In the genomic region with DNA sequence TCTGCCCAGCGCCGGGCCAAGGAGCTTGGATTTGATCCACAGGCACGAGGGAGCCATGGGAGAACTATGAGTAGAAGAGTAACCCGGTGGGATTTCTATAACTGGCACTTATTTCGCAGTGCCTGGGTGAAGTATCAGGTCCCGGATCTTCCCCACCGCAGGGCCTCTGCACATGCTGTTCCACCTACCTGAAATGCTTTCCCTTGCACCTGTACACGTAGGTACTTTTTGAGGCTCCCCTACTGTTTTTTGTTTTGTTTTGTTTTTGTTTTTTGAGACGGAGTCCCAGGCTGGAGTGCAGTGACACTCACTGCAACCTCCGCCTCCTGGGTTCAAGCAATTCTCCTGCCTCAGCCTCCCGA, we compare ENCODE assay signal across 8 cellular contexts. TPM values are rescaled to one million over a fixed set of nuclear protein-coding genes. Genes with fewer than 3 reads are reported as not detected.
DNase-seq lines count a peak whose midpoint lies in the region; ATAC-seq and TF ChIP-seq lines count a peak whose summit lies in the region.

No MANE protein-coding gene starts in this region.

- no peaks in the 10 kb centered on the region for H3K36me3 ChIP-seq in CD4-positive, CD25-positive, alpha-beta regulatory T cell (ENCODE audit: control insufficient read depth, insufficient read depth, low read length)
- H3K36me3 ChIP-seq in Karpas-422 (ENCODE audit: insufficient read depth, low read length) (no peaks in the 10 kb centered on the region), osteoblast (ENCODE audit: insufficient read depth, low read length) (no peaks in the 10 kb centered on the region)

- TF ChIP-seq CTCF in coronary artery (IDR thresholded peaks at IDR 0.05), result no peak
- no peak for TF ChIP-seq CTCF in osteoblast (IDR thresholded peaks at IDR 0.05; ENCODE audit: extremely low read depth, low read depth, low read length)

- H3K9me3 ChIP-seq in CD4-positive, CD25-positive, alpha-beta regulatory T cell (ENCODE audit: control insufficient read depth in 2 of 2, low read length in 2 of 2), result no peaks in the 10 kb centered on the region
- H3K9me3 ChIP-seq in Karpas-422 (ENCODE audit: low read length) (no peaks in the 10 kb centered on the region), osteoblast (ENCODE audit: low read depth, low read length) (no peaks in the 10 kb centered on the region)

- no peak for ATAC-seq in CD4-positive, CD25-positive, alpha-beta regulatory T cell (ENCODE audit: low read depth in 2 of 2)
- ATAC-seq in HG02763 (IDR thresholded peaks at IDR 0.05; ENCODE audit: unreplicated experiment), result no peak

- peaks cover 0 to 4% (median 0%) of the 10 kb centered on the region in 7 donors for H3K9me3 Mint-ChIP-seq in CD4-positive, CD25-positive, alpha-beta regulatory T cell

- H3K27ac ChIP-seq in CD4-positive, CD25-positive, alpha-beta regulatory T cell (ENCODE audit: insufficient read depth, low read length, poor library complexity, severe bottlenecking), result no peak overlapping the region
- H3K27ac ChIP-seq in Karpas-422 (ENCODE audit: low read length), result no peak overlapping the region
- peak overlapping the region; percentile 14 to 33 for H3K27ac ChIP-seq in coronary artery
- H3K27ac ChIP-seq in osteoblast (ENCODE audit: low read depth, low read length), result no peak overlapping the region

- H3K27ac Mint-ChIP-seq in CD4-positive, CD25-positive, alpha-beta regulatory T cell, result peak overlapping the region in 1 of 3 donors; percentile 42

- H3K9me2 ChIP-seq in Karpas-422 (replicated peaks; ENCODE audit: insufficient read depth, low read length), result no peaks in the 10 kb centered on the region

- H3K9ac ChIP-seq in Karpas-422 (ENCODE audit: low read length), result no peak overlapping the region

- peaks cover 37% of the 10 kb centered on the region for H3K27me3 Mint-ChIP-seq in CD4-positive, CD25-positive, alpha-beta regulatory T cell

- H3K4me1 ChIP-seq in CD4-positive, CD25-positive, alpha-beta regulatory T cell (ENCODE audit: control insufficient read depth, insufficient read depth, low read length, poor library complexity, severe bottlenecking), result peaks cover 17% of the 10 kb centered on the region
- H3K4me1 ChIP-seq in Karpas-422 (ENCODE audit: low read length) (peaks cover 6% of the 10 kb centered on the region), osteoblast (ENCODE audit: insufficient read depth, low read length) (peaks cover 7% of the 10 kb centered on the region)

- no peak for DNase-seq in CD4-positive, CD25-positive, alpha-beta regulatory T cell
- no peak for DNase-seq in Karpas-422
- no peak for DNase-seq in coronary artery (ENCODE audit: low spot score)
- DNase-seq in osteoblast (ENCODE audit: insufficient read length, low spot score, missing footprints), result peak; percentile 25
- no peak for DNase-seq in activated CD4-positive, CD25-positive, alpha-beta regulatory T cell (lab: John Stamatoyannopoulos, UW)
- no peak for DNase-seq in D341Med (ENCODE audit: low spot score)
- DNase-seq in COLO668 (lab: John Stamatoyannopoulos, UW; ENCODE audit: unreplicated experiment), result no peak

- H4K20me1 ChIP-seq in Karpas-422 (ENCODE audit: insufficient read depth, low read depth, low read length) (no peaks in the 10 kb centered on the region), osteoblast (ENCODE audit: insufficient read depth, low read length) (no peaks in the 10 kb centered on the region)

- H2AFZ ChIP-seq in Karpas-422 (ENCODE audit: low read length), result no peak overlapping the region
- no peak overlapping the region for H2AFZ ChIP-seq in osteoblast (ENCODE audit: low read length)

- H3K4me3 Mint-ChIP-seq in CD4-positive, CD25-positive, alpha-beta regulatory T cell, result peak overlapping the region; percentile 78 to 93 (median 87)

- H3K36me3 Mint-ChIP-seq in CD4-positive, CD25-positive, alpha-beta regulatory T cell, result peaks cover 3% of the 10 kb centered on the region

- H3K4me3 ChIP-seq in CD4-positive, CD25-positive, alpha-beta regulatory T cell (ENCODE audit: low read depth, low read length), result peak overlapping the region; percentile 37
- H3K4me3 ChIP-seq in Karpas-422 (ENCODE audit: low read length) (no peak overlapping the region), coronary artery (peak overlapping the region; percentile 76), osteoblast (ENCODE audit: insufficient read depth, low read length) (peak overlapping the region; percentile 43)

- no peaks in the 10 kb centered on the region for H3K27me3 ChIP-seq in CD4-positive, CD25-positive, alpha-beta regulatory T cell (ENCODE audit: control insufficient read depth, insufficient read depth, low read length)
- H3K27me3 ChIP-seq in Karpas-422 (ENCODE audit: low read length) (no peaks in the 10 kb centered on the region), osteoblast (ENCODE audit: insufficient read depth, low read length) (peaks cover 33% of the 10 kb centered on the region)

- no peaks in the 10 kb centered on the region for H3K79me2 ChIP-seq in Karpas-422 (ENCODE audit: low read length)
- no peaks in the 10 kb centered on the region for H3K79me2 ChIP-seq in osteoblast (ENCODE audit: insufficient read depth, low read length)

- peaks cover 0 to 18% (median 9%) of the 10 kb centered on the region in 4 donors for H3K4me1 Mint-ChIP-seq in CD4-positive, CD25-positive, alpha-beta regulatory T cell

- peak overlapping the region; percentile 59 for H3K4me2 ChIP-seq in Karpas-422 (ENCODE audit: low read depth, low read length, poor library complexity, severe bottlenecking)
- peak overlapping the region; percentile 43 for H3K4me2 ChIP-seq in osteoblast (ENCODE audit: insufficient read depth, low read length)

RNA-seq across cellular contexts. Expression of gene KANK3, which starts 0.4 kb away (rescaled TPM):
- total RNA-seq in CD4-positive, CD25-positive, alpha-beta regulatory T cell, result 4.4 TPM
- 1 to 10 TPM in 2 of 4 donors, under 1 TPM in 2; 0.40 to 2.1 (median 1.0) TPM for polyA plus RNA-seq in CD4-positive, CD25-positive, alpha-beta regulatory T cell
- 1.2 TPM in 1 of 2 replicates, not detected in the other for total RNA-seq in Karpas-422 (2014; rRNA removed; shearing (Covaris generic); ENCODE audit: low replicate concordance)
- 0.59 TPM in 1 of 2 replicates, not detected in the other for total RNA-seq in osteoblast

RNA-seq across cellular contexts. Expression of gene ANGPTL4, which starts 20.5 kb away (rescaled TPM):
- total RNA-seq in CD4-positive, CD25-positive, alpha-beta regulatory T cell, result not detected
- not detected for polyA plus RNA-seq in CD4-positive, CD25-positive, alpha-beta regulatory T cell
- total RNA-seq in Karpas-422 (2014; rRNA removed; shearing (Covaris generic); ENCODE audit: low replicate concordance), result not detected in 2 replicates
- total RNA-seq in osteoblast, result 1.1 and 1.2 TPM in 2 replicates

RNA-seq across cellular contexts. Expression of gene RPS28, which starts 22.2 kb away (rescaled TPM):
- 2,201 TPM for total RNA-seq in CD4-positive, CD25-positive, alpha-beta regulatory T cell
- polyA plus RNA-seq in CD4-positive, CD25-positive, alpha-beta regulatory T cell, result 1,000 to 10,000 TPM; 1,925 to 3,295 (median 2,756) TPM
- total RNA-seq in Karpas-422 (2014; rRNA removed; shearing (Covaris generic); ENCODE audit: low replicate concordance), result 1,155 and 2,638 TPM in 2 replicates
- 177 and 180 TPM in 2 replicates for total RNA-seq in osteoblast

RNA-seq across cellular contexts. Expression of gene NDUFA7, which starts 22.3 kb away (rescaled TPM):
- 27.4 TPM for total RNA-seq in CD4-positive, CD25-positive, alpha-beta regulatory T cell
- 100 to 1,000 TPM; 130 to 181 (median 149) TPM for polyA plus RNA-seq in CD4-positive, CD25-positive, alpha-beta regulatory T cell
- total RNA-seq in Karpas-422 (2014; rRNA removed; shearing (Covaris generic); ENCODE audit: low replicate concordance), result 85.1 and 94.9 TPM in 2 replicates
- 9.0 and 18.3 TPM in 2 replicates for total RNA-seq in osteoblast

RNA-seq across cellular contexts. Expression of gene CD320, which starts 35.3 kb away (rescaled TPM):
- 27.0 TPM for total RNA-seq in CD4-positive, CD25-positive, alpha-beta regulatory T cell
- polyA plus RNA-seq in CD4-positive, CD25-positive, alpha-beta regulatory T cell, result 10 to 100 TPM; 42.4 to 63.7 (median 60.0) TPM
- 16.0 and 29.4 TPM in 2 replicates for total RNA-seq in Karpas-422 (2014; rRNA removed; shearing (Covaris generic); ENCODE audit: low replicate concordance)
- 18.6 and 22.8 TPM in 2 replicates for total RNA-seq in osteoblast

Comparison
In these comparisons a context has a peak if more than half of its experiments do, and no peak if none do; other contexts are left out.
1. H3K27ac ChIP-seq: peak in coronary artery (2 of 2); none in CD4-positive, CD25-positive, alpha-beta regulatory T cell (single experiment), Karpas-422 (single experiment) and osteoblast (single experiment).